Comparison of ENCODE assay signal across 8 cellular contexts in genomic region chr16:47492428-47493357, GRCh38. TPM values are rescaled to one million over a fixed set of nuclear protein-coding genes. Genes with fewer than 3 reads are reported as not detected.
DNase-seq lines count a peak whose midpoint lies in the region; ATAC-seq and TF ChIP-seq lines count a peak whose summit lies in the region.

No MANE protein-coding gene starts in this region.

- no peaks in the 10 kb centered on the region for H3K27me3 Mint-ChIP-seq in T-cell

- peaks cover 34 to 68% (median 57%) of the 10 kb centered on the region in 3 donors for H3K4me1 Mint-ChIP-seq in T-cell

- H3K4me3 Mint-ChIP-seq in T-cell, result peak overlapping the region; percentile 54 to 69 (median 64)

- H3K9me3 Mint-ChIP-seq in T-cell, result peaks cover 0 to 18% (median 7%) of the 10 kb centered on the region in 3 donors

- TF ChIP-seq POLR2A in GM18951 (IDR thresholded peaks at IDR 0.05; ENCODE audit: extremely low read depth, insufficient read depth, insufficient read length), result peak; percentile 50

- in situ Hi-C loops in GM18951 (cut with MboI; ENCODE audit: low sequenced_read_pairs, unreplicated experiment), result no loop called here

- DNase-seq in C1 segment of cervical spinal cord (lab: John Stamatoyannopoulos, UW) (peak in 8 of 14 donors; percentile 4 to 31 (median 13)), T-cell (peak in 3 of 34 experiments; percentile 0 to 8 (median 4)), cardiac septum (ENCODE audit: low spot score) (peak; percentile 92), smooth muscle cell of the brain vasculature (ENCODE audit: low read depth, low spot score) (peak; percentile 12), T-helper 9 cell (no peak), NCI-H1694 (lab: John Stamatoyannopoulos, UW) (no peak)

- intact Hi-C loops in cardiac septum (cut with DNase I), result loop anchor here (2.0 kb wide), 1 partner anchor 32 kb away; the partner anchor contains the start of genes ITFG1 and PHKB

- CTCF ChIA-PET in T-cell (lab: Charles Lee), result no interaction called here

- peaks cover 40% of the 10 kb centered on the region for H3K36me3 Mint-ChIP-seq in T-cell

- ATAC-seq in HG03066 (IDR thresholded peaks at IDR 0.05; ENCODE audit: low read depth, unreplicated experiment) (peak; percentile 73), T-cell (replicated peaks in 1 of 4) (peak in 3 of 4 experiments; percentile 68 to 98 (median 72))

- POLR2A ChIA-PET in T-cell (lab: Charles Lee), result no interaction called here

- peak overlapping the region; percentile 94 to 95 for H3K27ac Mint-ChIP-seq in T-cell

RNA-seq across cellular contexts. Expression of gene PHKB, which starts 31.6 kb away (rescaled TPM):
- 10 to 100 TPM; 40.6 to 67.5 (median 48.8) TPM for total RNA-seq in T-cell
- 53.3 TPM for total RNA-seq in cardiac septum

RNA-seq across cellular contexts. Expression of gene ITFG1, which starts 31.8 kb away (rescaled TPM):
- total RNA-seq in T-cell, result 10 to 100 TPM; 17.6 to 33.9 (median 22.6) TPM
- 69.6 TPM for total RNA-seq in cardiac septum

Comparison
In these comparisons a context has a peak if more than half of its experiments do, and no peak if none do; other contexts are left out.
1. DNase-seq: peak in C1 segment of cervical spinal cord (8 of 14), cardiac septum (single experiment) and smooth muscle cell of the brain vasculature (single experiment); none in T-helper 9 cell (single experiment) and NCI-H1694 (single experiment).